In the genomic region with DNA sequence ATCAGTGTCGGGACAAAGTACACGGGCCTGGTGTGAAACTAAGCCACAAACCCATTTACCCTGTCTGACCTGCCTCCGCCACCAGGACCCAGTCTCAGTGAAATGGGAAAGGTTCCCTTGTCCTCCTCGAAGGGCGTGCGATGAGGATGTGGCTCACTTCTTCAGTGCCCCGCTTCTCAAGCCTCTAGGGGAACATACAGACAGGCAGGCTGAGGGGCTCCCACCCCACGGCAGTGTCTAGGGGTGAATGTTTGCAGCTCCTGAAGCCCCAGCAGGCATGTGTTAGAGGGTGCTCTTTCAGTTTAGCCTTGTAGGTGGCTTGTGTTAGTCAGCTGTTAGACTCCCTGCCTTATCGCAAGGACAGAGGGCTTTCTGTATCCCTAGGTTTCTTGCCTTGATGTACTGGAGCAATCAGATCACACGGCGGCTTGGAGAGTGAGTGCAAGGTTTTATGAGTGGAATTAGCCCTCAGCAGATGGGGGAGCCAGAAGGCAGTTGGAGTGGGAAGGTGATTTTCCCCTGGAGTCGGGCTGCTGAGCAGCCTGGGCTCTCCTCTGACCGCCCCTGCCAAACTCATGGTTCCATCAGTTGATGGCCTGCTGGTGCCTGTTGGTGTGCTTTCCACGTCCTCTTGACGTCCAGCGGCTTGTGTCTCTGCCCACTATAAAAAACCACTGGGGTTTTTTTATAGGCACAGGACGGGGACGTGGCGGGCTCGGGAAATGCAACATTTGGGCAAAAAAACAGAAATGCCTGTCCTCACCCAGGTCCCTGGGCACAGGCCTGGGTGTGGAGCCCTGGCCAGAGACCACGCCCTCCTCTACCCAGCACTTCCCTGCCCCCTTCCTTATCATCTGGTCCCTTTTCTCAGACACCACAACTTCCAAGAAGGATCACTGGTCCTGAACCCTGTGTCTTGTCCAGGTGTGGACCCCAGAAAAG, we compare ENCODE assay signal across 8 cellular contexts. TPM values are rescaled to one million over a fixed set of nuclear protein-coding genes. Genes with fewer than 3 reads are reported as not detected.
DNase-seq lines count a peak whose midpoint lies in the region; ATAC-seq lines count a peak whose summit lies in the region.

No MANE protein-coding gene starts in this region.

- H3K36me3 Mint-ChIP-seq in activated naive CD4-positive, alpha-beta T cell treated with anti-CD3 and anti-CD28 coated beads, Interleukin-2, amount 50 U/mL, for 24 hours = no peaks in the 10 kb centered on the region
- peaks cover 0 to 3% (median 0%) of the 10 kb centered on the region in 3 donors for H3K36me3 Mint-ChIP-seq in immature natural killer cell

- H3K9me3 ChIP-seq in BLaER1 = no peaks in the 10 kb centered on the region

- peak overlapping the region; percentile 89 for H3K9ac ChIP-seq in BLaER1

- peaks cover 21% of the 10 kb centered on the region for H3K4me1 Mint-ChIP-seq in activated naive CD4-positive, alpha-beta T cell treated with anti-CD3 and anti-CD28 coated beads, Interleukin-2, amount 50 U/mL, for 24 hours
- H3K4me1 Mint-ChIP-seq in immature natural killer cell = peaks cover 20 to 26% of the 10 kb centered on the region in 2 donors
- peaks cover 42% of the 10 kb centered on the region for H3K4me1 Mint-ChIP-seq in stimulated activated naive CD8-positive, alpha-beta T cell treated with anti-CD3 and anti-CD28 coated beads, Interleukin-15, amount 100 ng/mL, for 72 hours

- peak overlapping the region; percentile 99 for H3K4me2 ChIP-seq in BLaER1

- no peaks in the 10 kb centered on the region for H3K27me3 Mint-ChIP-seq in activated naive CD4-positive, alpha-beta T cell treated with anti-CD3 and anti-CD28 coated beads, Interleukin-2, amount 50 U/mL, for 24 hours
- peaks cover 0 to 5% (median 2%) of the 10 kb centered on the region in 3 donors for H3K27me3 Mint-ChIP-seq in immature natural killer cell (ENCODE audit: low read depth in 3 of 3)
- no peaks in the 10 kb centered on the region for H3K27me3 Mint-ChIP-seq in stimulated activated naive CD8-positive, alpha-beta T cell treated with anti-CD3 and anti-CD28 coated beads, Interleukin-15, amount 100 ng/mL, for 72 hours

- peak; percentile 13 for ATAC-seq in GM19023 (IDR thresholded peaks at IDR 0.05; ENCODE audit: unreplicated experiment)
- ATAC-seq in stimulated activated naive CD8-positive, alpha-beta T cell treated with anti-CD3 and anti-CD28 coated beads, Interleukin-15, amount 100 ng/mL, for 72 hours = peak; percentile 67

- peak overlapping the region; percentile 88 for H3K27ac Mint-ChIP-seq in activated naive CD4-positive, alpha-beta T cell treated with anti-CD3 and anti-CD28 coated beads, Interleukin-2, amount 50 U/mL, for 24 hours
- H3K27ac Mint-ChIP-seq in immature natural killer cell = peak overlapping the region; percentile 81 to 92 (median 86)
- peak overlapping the region; percentile 98 for H3K27ac Mint-ChIP-seq in stimulated activated naive CD8-positive, alpha-beta T cell treated with anti-CD3 and anti-CD28 coated beads, Interleukin-15, amount 100 ng/mL, for 72 hours

- H4K20me1 ChIP-seq in BLaER1 = no peaks in the 10 kb centered on the region

- peak overlapping the region; percentile 93 for H3K4me3 Mint-ChIP-seq in activated naive CD4-positive, alpha-beta T cell treated with anti-CD3 and anti-CD28 coated beads, Interleukin-2, amount 50 U/mL, for 24 hours
- peak overlapping the region; percentile 87 to 96 (median 93) for H3K4me3 Mint-ChIP-seq in immature natural killer cell
- peak overlapping the region; percentile 100 for H3K4me3 Mint-ChIP-seq in stimulated activated naive CD8-positive, alpha-beta T cell treated with anti-CD3 and anti-CD28 coated beads, Interleukin-15, amount 100 ng/mL, for 72 hours

- peak; percentile 41 for DNase-seq in NCI-H524 treated with DMSO at 0.1 percent for 48 hours (lab: John Stamatoyannopoulos, UW)
- peak in 2 of 3 donors; percentile 10 to 17 for DNase-seq in immature natural killer cell
- peak; percentile 31 to 36 for DNase-seq in stimulated activated naive CD8-positive, alpha-beta T cell treated with anti-CD3 and anti-CD28 coated beads, Interleukin-15, amount 100 ng/mL, for 72 hours
- no peak for DNase-seq in DMS153 treated with DMSO at 0.1 percent for 48 hours (lab: John Stamatoyannopoulos, UW; ENCODE audit: unreplicated experiment)
- no peak for DNase-seq in mucosa of gallbladder (ENCODE audit: low spot score)

- peaks cover 80% of the 10 kb centered on the region for H3K4me1 ChIP-seq in BLaER1

- no peaks in the 10 kb centered on the region for H3K9me3 Mint-ChIP-seq in activated naive CD4-positive, alpha-beta T cell treated with anti-CD3 and anti-CD28 coated beads, Interleukin-2, amount 50 U/mL, for 24 hours
- H3K9me3 Mint-ChIP-seq in immature natural killer cell = no peaks in the 10 kb centered on the region
- no peaks in the 10 kb centered on the region for H3K9me3 Mint-ChIP-seq in stimulated activated naive CD8-positive, alpha-beta T cell treated with anti-CD3 and anti-CD28 coated beads, Interleukin-15, amount 100 ng/mL, for 72 hours

- no peaks in the 10 kb centered on the region for H3K27me3 ChIP-seq in BLaER1

- H3K27ac ChIP-seq in BLaER1 = peak overlapping the region; percentile 95

- H3K4me3 ChIP-seq in BLaER1 = peak overlapping the region; percentile 98

- H3K36me3 ChIP-seq in BLaER1 = peaks cover 21% of the 10 kb centered on the region

RNA-seq across cellular contexts. Expression of gene NUDT1, which starts 0.8 kb away (rescaled TPM):
- 10 to 100 TPM; 63.0 to 74.3 (median 67.4) TPM for polyA plus RNA-seq in immature natural killer cell
- total RNA-seq in mucosa of gallbladder = 11.6 TPM

RNA-seq across cellular contexts. Expression of gene MRM2, which starts 0.8 kb away (rescaled TPM):
- 10 to 100 TPM; 24.5 to 47.2 (median 33.1) TPM for polyA plus RNA-seq in immature natural killer cell
- total RNA-seq in mucosa of gallbladder = 21.4 TPM

RNA-seq across cellular contexts. Expression of gene MAD1L1, which starts 10.1 kb away (rescaled TPM):
- 100 to 1,000 TPM in 1 of 3 donors, 10 to 100 TPM in 2; 85.0 to 166 (median 97.0) TPM for polyA plus RNA-seq in immature natural killer cell
- total RNA-seq in mucosa of gallbladder = 50.5 TPM

Comparison
In these comparisons a context has a peak if more than half of its experiments do, and no peak if none do; other contexts are left out.
1. DNase-seq: peak in NCI-H524 treated with DMSO at 0.1 percent for 48 hours (single experiment), immature natural killer cell (2 of 3) and stimulated activated naive CD8-positive, alpha-beta T cell treated with anti-CD3 and anti-CD28 coated beads, Interleukin-15, amount 100 ng/mL, for 72 hours (2 of 2); none in DMS153 treated with DMSO at 0.1 percent for 48 hours (single experiment) and mucosa of gallbladder (single experiment).
2. Peak in every context shown above with its lines, with median percentiles within 50 percentile points of each other: H3K27ac Mint-ChIP-seq and H3K4me3 Mint-ChIP-seq.